In genomic region chr21:38988211-38989096, GRCh38 we compare ENCODE assay signal across 16 cellular contexts.
DNase-seq lines count a peak whose midpoint lies in the region; ATAC-seq and TF ChIP-seq lines count a peak whose summit lies in the region.
"Had no signal": no experiment of that assay in that cellular context is flagged by ENCODE, and none has a peak within 500 bp of the region (broad histone marks: within the 10 kb centered on the region; RNA-seq: fewer than 3 reads in every experiment).

No MANE protein-coding gene starts in this region.

- no peaks in the 10 kb centered on the region for H3K27me3 ChIP-seq in cardiac muscle cell
- peaks cover 0 to 5% (median 0%) of the 10 kb centered on the region in 7 donors for H3K27me3 ChIP-seq in heart right ventricle
- no peaks in the 10 kb centered on the region for H3K27me3 ChIP-seq in Peyer's patch
- peaks cover 4 to 66% of the 10 kb centered on the region in 2 experiments for H3K27me3 ChIP-seq in mesenchymal stem cell (ENCODE audit: control insufficient read depth in 1 of 2, insufficient read depth in 1 of 2, low read length in 2 of 2)
- no peaks in the 10 kb centered on the region for H3K27me3 ChIP-seq in tibial artery
- H3K27me3 ChIP-seq: upper lobe of right lung had no signal

- ATAC-seq in heart right ventricle = no peak
- no peak for ATAC-seq in HG03469 (IDR thresholded peaks at IDR 0.05; ENCODE audit: unreplicated experiment)
- ATAC-seq: upper lobe of right lung had no signal

- H2BK15ac ChIP-seq in mesenchymal stem cell (ENCODE audit: low read depth, poor library complexity, severe bottlenecking) = no peak overlapping the region

- H4K8ac ChIP-seq in mesenchymal stem cell (ENCODE audit: low read length) = no peak overlapping the region

- H2AFZ ChIP-seq in mesenchymal stem cell (ENCODE audit: low read depth, low read length) = no peak overlapping the region

- H3K4me3 ChIP-seq in cardiac muscle cell (no peak overlapping the region), heart right ventricle (no peak overlapping the region), Peyer's patch (no peak overlapping the region), mesenchymal stem cell (ENCODE audit: insufficient read depth in 1 of 2, low read depth in 1 of 2, low read length in 2 of 2) (no peak overlapping the region), tibial artery (no peak overlapping the region)
- H3K4me3 ChIP-seq: upper lobe of right lung had no signal

- no peak for DNase-seq in cardiac muscle cell (ENCODE audit: low read depth in 1 of 2, low spot score in 1 of 2)
- no peak for DNase-seq in heart right ventricle
- no peak for DNase-seq in Peyer's patch
- DNase-seq in mesenchymal stem cell = peak; percentile 14
- DNase-seq in tibial artery = no peak
- no peak for DNase-seq in GM13976 (ENCODE audit: low spot score)
- no peak for DNase-seq in activated naive CD4-positive, alpha-beta T cell treated with anti-CD3 and anti-CD28 coated beads, Interleukin-2, amount 50 U/mL, for 16 hours
- DNase-seq: activated CD4-positive, alpha-beta memory T cell treated with anti-CD3 and anti-CD28 coated beads, Interleukin-2, amount 10 ng/mL, durations not matched to agents 7 days and 5 days; activated effector memory CD4-positive, alpha-beta T cell treated with Interleukin-2 at 50 U/mL for 16 hours; effector memory CD4-positive, alpha-beta T cell; KG1; kidney glomerular epithelial cell; NCI-H2081 treated with DMSO at 0.1 percent for 48 hours; stimulated activated CD4-positive, alpha-beta T cell treated with anti-CD3 and anti-CD28 coated beads, Interleukin-12 subunit alpha, Interleukin-12 subunit beta, amount 100 ng/mL, for 4 hours; upper lobe of right lung had no signal

- peak overlapping the region in 1 of 2 experiments; percentile 64 for H3K18ac ChIP-seq in mesenchymal stem cell (ENCODE audit: low read depth in 1 of 2, low read length in 2 of 2)

- no peak overlapping the region for H3K4me2 ChIP-seq in mesenchymal stem cell (ENCODE audit: low read length, poor library complexity, severe bottlenecking)

- no peak overlapping the region for H3K9ac ChIP-seq in mesenchymal stem cell (ENCODE audit: low read length)

- no peak for TF ChIP-seq POLR2A in Peyer's patch (IDR thresholded peaks at IDR 0.05)

- WGBS in heart right ventricle, 2 donors = 83 to 84% methylated on average over 16 of the region's 16 CpGs
- WGBS in mesenchymal stem cell = 89% methylated on average over 16 of the region's 16 CpGs

- no peak overlapping the region for H3K14ac ChIP-seq in mesenchymal stem cell (ENCODE audit: low read length in 2 of 2)

- H3K9me3 ChIP-seq in cardiac muscle cell (ENCODE audit: low read depth) = no peaks in the 10 kb centered on the region
- H3K9me3 ChIP-seq in heart right ventricle = no peaks in the 10 kb centered on the region
- no peaks in the 10 kb centered on the region for H3K9me3 ChIP-seq in Peyer's patch
- H3K9me3 ChIP-seq in mesenchymal stem cell (ENCODE audit: control insufficient read depth, low read length) = no peaks in the 10 kb centered on the region
- no peaks in the 10 kb centered on the region for H3K9me3 ChIP-seq in tibial artery
- H3K9me3 ChIP-seq: upper lobe of right lung had no signal

- TF ChIP-seq CTCF in cardiac muscle cell (IDR thresholded peaks at IDR 0.05; ENCODE audit: low read depth, low read length) (no peak), heart right ventricle (IDR thresholded peaks at IDR 0.05) (no peak), Peyer's patch (IDR thresholded peaks at IDR 0.05) (no peak), tibial artery (IDR thresholded peaks at IDR 0.05) (no peak), GM13976 (IDR thresholded peaks at IDR 0.05; ENCODE audit: borderline replicate concordance, control extremely low read depth, extremely low read depth, insufficient read depth, missing control alignments) (no peak)

- peaks cover 60% of the 10 kb centered on the region for H3K4me1 ChIP-seq in cardiac muscle cell (ENCODE audit: low read depth)
- peaks cover 34 to 93% (median 89%) of the 10 kb centered on the region in 9 donors for H3K4me1 ChIP-seq in heart right ventricle
- H3K4me1 ChIP-seq in Peyer's patch = peaks cover 0 to 25% (median 0%) of the 10 kb centered on the region in 4 donors
- peaks cover 31% of the 10 kb centered on the region for H3K4me1 ChIP-seq in mesenchymal stem cell (ENCODE audit: control insufficient read depth, insufficient read depth, low read depth, low read length)
- H3K4me1 ChIP-seq in tibial artery = peaks cover 0 to 58% (median 50%) of the 10 kb centered on the region in 4 donors

- in situ Hi-C loops in GM13976 (cut with MboI; ENCODE audit: low sequenced_read_pairs, unreplicated experiment) = no loop called here

- H3K79me1 ChIP-seq in mesenchymal stem cell (replicated peaks; ENCODE audit: low read length, poor library complexity, severe bottlenecking) = no peaks in the 10 kb centered on the region

- H3K23ac ChIP-seq in mesenchymal stem cell (ENCODE audit: low read length in 2 of 2) = peak overlapping the region in 1 of 2 experiments; percentile 51

- peak overlapping the region in 1 of 2 experiments; percentile 49 for H3K4ac ChIP-seq in mesenchymal stem cell (ENCODE audit: low read depth in 1 of 2, low read length in 2 of 2)

- no peak overlapping the region for H2BK5ac ChIP-seq in mesenchymal stem cell (ENCODE audit: low read depth, low read length, poor library complexity, severe bottlenecking)

- H3K27ac ChIP-seq in cardiac muscle cell = peak overlapping the region; percentile 71
- H3K27ac ChIP-seq in heart right ventricle = peak overlapping the region in 5 of 10 donors; percentile 45 to 89 (median 61)
- peak overlapping the region in 3 of 4 donors; percentile 17 to 64 (median 60) for H3K27ac ChIP-seq in Peyer's patch
- H3K27ac ChIP-seq in mesenchymal stem cell (ENCODE audit: low read length, poor library complexity, severe bottlenecking) = no peak overlapping the region
- peak overlapping the region; percentile 33 to 47 for H3K27ac ChIP-seq in tibial artery
- H3K27ac ChIP-seq: upper lobe of right lung had no signal

- intact Hi-C loops in heart right ventricle (cut with DNase I) (loop anchor here in 3 of 10 donors (5.0 kb wide), 3 partner anchors 61 to 181 kb away; partner anchors contain the start of gene ETS2 (in 3 of the 3)), tibial artery (cut with DNase I; ENCODE audit: low total_unique reads) (no loop called here)

- H2BK120ac ChIP-seq in mesenchymal stem cell (ENCODE audit: low read depth, low read length) = peak overlapping the region; percentile 64

- H2BK12ac ChIP-seq in mesenchymal stem cell (ENCODE audit: low read length in 2 of 2) = peak overlapping the region; percentile 75 to 90

- H3K36me3 ChIP-seq in cardiac muscle cell (no peaks in the 10 kb centered on the region), heart right ventricle (no peaks in the 10 kb centered on the region), Peyer's patch (no peaks in the 10 kb centered on the region), mesenchymal stem cell (ENCODE audit: control insufficient read depth in 1 of 2, insufficient read depth in 2 of 2, low read depth in 1 of 2, low read length in 2 of 2) (no peaks in the 10 kb centered on the region), tibial artery (no peaks in the 10 kb centered on the region)
- H3K36me3 ChIP-seq: upper lobe of right lung had no signal

- H2AK5ac ChIP-seq in mesenchymal stem cell (ENCODE audit: low read length, severe bottlenecking) = no peak overlapping the region

- H4K91ac ChIP-seq in mesenchymal stem cell (ENCODE audit: low read length) = peak overlapping the region; percentile 83
